8 cellular contexts compared by ENCODE assay signal in genomic region chr15:40763801-40764765, GRCh38. TPM values are rescaled to one million over a fixed set of nuclear protein-coding genes. Genes with fewer than 3 reads are reported as not detected.
DNase-seq lines count a peak whose midpoint lies in the region; ATAC-seq and TF ChIP-seq lines count a peak whose summit lies in the region.

Gene GCHFR, plus strand, starts transcription at chr15:40764068. Its CDS starts 113 bp downstream, at chr15:40764181.

- no peaks in the 10 kb centered on the region for H3K27me3 Mint-ChIP-seq in Caco-2 (ENCODE audit: insufficient read depth, unreplicated experiment)
- H3K27me3 Mint-ChIP-seq in WTC11 (ENCODE audit: low read depth): peaks cover 14% of the 10 kb centered on the region
- peaks cover 3% of the 10 kb centered on the region for H3K27me3 Mint-ChIP-seq in chondrocyte (ENCODE audit: low read depth)

- POLR2A ChIA-PET in Caco-2 (lab: Charles Lee): interaction anchor here (0.6 to 1.7 kb wide), 10 partner anchors 10 to 199 kb away, joined by 3 to 10 read pairs (median 4); partner anchors contain the start of genes CHAC1, DNAJC17, RAD51 and RMDN3
- POLR2A ChIA-PET in WTC11 (lab: Charles Lee): interaction anchor here (0.8 to 2.4 kb wide), 5 partner anchors 25 to 130 kb away, joined by 3 to 9 read pairs (median 4); partner anchors contain the start of genes SPINT1 and VPS18

- CTCF ChIA-PET in Caco-2 (lab: Charles Lee) (interaction anchor here (0.6 to 5.7 kb wide), 12 partner anchors 12 to 164 kb away, joined by 3 to 25 read pairs (median 4); partner anchors contain the start of genes DNAJC17, VPS18 and ZFYVE19), WTC11 (lab: Charles Lee) (interaction anchor here (0.5 to 7.8 kb wide), 27 partner anchors 12 to 327 kb away, joined by 3 to 60 read pairs (median 4); partner anchors contain the start of genes DNAJC17, RAD51, RHOV and SPINT1)

- no peaks in the 10 kb centered on the region for H3K9me3 ChIP-seq in Caco-2
- no peaks in the 10 kb centered on the region for H3K9me3 ChIP-seq in KOPT-K1 (ENCODE audit: insufficient read depth, low read length, poor library complexity, severe bottlenecking)
- no peaks in the 10 kb centered on the region for H3K9me3 ChIP-seq in BE2C

- ATAC-seq in GM19463 (IDR thresholded peaks at IDR 0.05; ENCODE audit: unreplicated experiment) (peak; percentile 48), WTC11 (peak; percentile 40), left colon (peak; percentile 69)

- H3K9me3 Mint-ChIP-seq in Caco-2 (ENCODE audit: unreplicated experiment) (no peaks in the 10 kb centered on the region), WTC11 (no peaks in the 10 kb centered on the region), chondrocyte (ENCODE audit: low read depth) (no peaks in the 10 kb centered on the region)

- H3K4me3 Mint-ChIP-seq in Caco-2 (ENCODE audit: unreplicated experiment): peak within 1 kb of the TSS; percentile 86
- peak within 1 kb of the TSS; percentile 81 for H3K4me3 Mint-ChIP-seq in WTC11
- H3K4me3 Mint-ChIP-seq in chondrocyte (ENCODE audit: unreplicated experiment): peak within 1 kb of the TSS; percentile 75

- DNase-seq in Caco-2 (peak; percentile 90 to 93), WTC11 (ENCODE audit: low spot score) (peak; percentile 81), chondrocyte (ENCODE audit: low spot score) (no peak), left colon (peak; percentile 88), BE2C (no peak)
- DNase-seq in stimulated activated CD4-positive, alpha-beta T cell treated with anti-CD3 and anti-CD28 coated beads, Interleukin-2, amount 100 ng/mL, for 48 hours: peak; percentile 60 to 68

- H3K27me3 ChIP-seq in Caco-2 (replicated peaks; ENCODE audit: control insufficient read depth, insufficient read depth, low read length) (no peaks in the 10 kb centered on the region), BE2C (no peaks in the 10 kb centered on the region)

- peak within 1 kb of the TSS; percentile 51 for H3K27ac ChIP-seq in KOPT-K1 (ENCODE audit: low read depth, low read length, poor library complexity, severe bottlenecking)

- intact Hi-C loops in Caco-2 (cut with micrococcal nuclease; ENCODE audit: unreplicated experiment) (loop anchor here (1.0 to 10.0 kb wide), 3 partner anchors 9 to 199 kb away; partner anchors contain the start of genes CCDC32, RMDN3 and RPUSD2), left colon (cut with DNase I, micrococcal nuclease) (no loop called here)

- H3K36me3 ChIP-seq in Caco-2 (ENCODE audit: control insufficient read depth, insufficient read depth, low read length) (no peaks in the 10 kb centered on the region), KOPT-K1 (ENCODE audit: insufficient read depth, low read length) (peaks cover 6% of the 10 kb centered on the region; the same call in 1 of the 2 replicates), BE2C (no peaks in the 10 kb centered on the region)

- BruUV-seq in Caco-2 (replicated peaks; lab: Mats Ljungman, UMichigan): no TSS peak

- H3K4me3 ChIP-seq in Caco-2 (ENCODE audit: low read depth, low read length) (peak within 1 kb of the TSS; percentile 92), BE2C (ENCODE audit: low read depth, low read length) (no peak within 1 kb of the TSS)

- peak within 1 kb of the TSS; percentile 90 for H3K27ac Mint-ChIP-seq in Caco-2 (ENCODE audit: unreplicated experiment)
- peak within 1 kb of the TSS; percentile 94 for H3K27ac Mint-ChIP-seq in WTC11
- peak within 1 kb of the TSS; percentile 69 for H3K27ac Mint-ChIP-seq in chondrocyte (ENCODE audit: unreplicated experiment)

- H3K36me3 Mint-ChIP-seq in Caco-2 (ENCODE audit: insufficient read depth, unreplicated experiment) (peaks cover 34% of the 10 kb centered on the region), WTC11 (no peaks in the 10 kb centered on the region), chondrocyte (ENCODE audit: low read depth) (no peaks in the 10 kb centered on the region)

- peak; percentile 17 to 49 for TF ChIP-seq CTCF in Caco-2 (IDR thresholded peaks at IDR 0.05; ENCODE audit: insufficient read depth in 1 of 2, low read depth in 1 of 2, low read length in 1 of 2, severe bottlenecking in 1 of 2, unreplicated experiment in 1 of 2)
- TF ChIP-seq CTCF in WTC11 (IDR thresholded peaks at IDR 0.05): no peak
- TF ChIP-seq CTCF in chondrocyte (IDR thresholded peaks at IDR 0.05): peak; percentile 70
- no peak for TF ChIP-seq CTCF in BE2C (IDR thresholded peaks at IDR 0.05; ENCODE audit: low read depth, low read length)

- H3K4me1 ChIP-seq in Caco-2: peaks cover 7% of the 10 kb centered on the region; the same call in 1 of the 2 replicates
- peaks cover 38% of the 10 kb centered on the region for H3K4me1 ChIP-seq in BE2C

- H3K4me1 Mint-ChIP-seq in Caco-2 (ENCODE audit: low read depth, unreplicated experiment) (peaks cover 11% of the 10 kb centered on the region), WTC11 (peaks cover 31% of the 10 kb centered on the region), chondrocyte (ENCODE audit: low read depth) (peaks cover 39% of the 10 kb centered on the region)

TF ChIP-seq in WTC11, 78 proteins besides CTCF, POLR2A, EP300 and RAD21 (continues in another document):
- TF ChIP-seq GABPB1 (CRISPR knock-in tag; IDR thresholded peaks at IDR 0.05) (peak; percentile 74), SMAD4 (CRISPR knock-in tag; IDR thresholded peaks at IDR 0.05) (0 out of 2 replicates have a peak, but pooled peaks have one; percentile 31), GTF2I (CRISPR knock-in tag; conservative IDR thresholded peaks at IDR 0.05) (no peak), CBFB (CRISPR knock-in tag; IDR thresholded peaks at IDR 0.05; ENCODE audit: low read depth) (no peak), JUN (CRISPR knock-in tag; IDR thresholded peaks at IDR 0.05) (peak; percentile 68; the same call in 1 of the 2 replicates), FOXP1 (CRISPR knock-in tag; IDR thresholded peaks at IDR 0.05; ENCODE audit: borderline replicate concordance) (no peak; the same call in 1 of the 2 replicates), FOXP4 (CRISPR knock-in tag; IDR thresholded peaks at IDR 0.05) (peak; percentile 17; the same call in 1 of the 2 replicates), TEAD4 (CRISPR knock-in tag; IDR thresholded peaks at IDR 0.05) (no peak), ZNF219 (CRISPR knock-in tag; IDR thresholded peaks at IDR 0.05; ENCODE audit: borderline replicate concordance) (peak; percentile 73; the same call in 1 of the 2 replicates), IRF1 (CRISPR knock-in tag; IDR thresholded peaks at IDR 0.05) (no peak), HMGXB4 (CRISPR knock-in tag; IDR thresholded peaks at IDR 0.05) (peak; percentile 74), NFYB (CRISPR knock-in tag; conservative IDR thresholded peaks at IDR 0.05; ENCODE audit: low read depth) (peak; percentile 73), IRF2 (CRISPR knock-in tag; IDR thresholded peaks at IDR 0.05; ENCODE audit: borderline replicate concordance, low read depth) (no peak), CREB1 (CRISPR knock-in tag; IDR thresholded peaks at IDR 0.05) (no peak), SP1 (CRISPR knock-in tag; conservative IDR thresholded peaks at IDR 0.05) (no peak; the same call in none of the 2 replicates), RORB (CRISPR knock-in tag; IDR thresholded peaks at IDR 0.05) (no peak), SOX15 (CRISPR knock-in tag; IDR thresholded peaks at IDR 0.05) (no peak), ZBTB21 (CRISPR knock-in tag; IDR thresholded peaks at IDR 0.05; ENCODE audit: borderline replicate concordance) (0 out of 2 replicates have a peak, but pooled peaks have one; percentile 69), TEAD1 (CRISPR knock-in tag; IDR thresholded peaks at IDR 0.05) (peak; percentile 79), ZNF263 (CRISPR knock-in tag; IDR thresholded peaks at IDR 0.05; ENCODE audit: low read depth) (no peak), ETV6 (CRISPR knock-in tag; IDR thresholded peaks at IDR 0.05) (peak; percentile 59; the same call in 1 of the 2 replicates), OVOL2 (CRISPR knock-in tag; IDR thresholded peaks at IDR 0.05; ENCODE audit: borderline replicate concordance) (no peak)

RNA-seq across cellular contexts. Expression of gene GCHFR, which starts in this region (rescaled TPM):
- total RNA-seq in Caco-2 (2022): 54.4 and 59.2 TPM in 2 replicates
- 42.3 to 63.8 TPM (median 62.9 TPM) in 3 replicates for total RNA-seq in WTC11 (2021)
- total RNA-seq in chondrocyte: 1.6 to 2.4 TPM (median 1.9 TPM) in 3 replicates
- 10 to 100 TPM; 21.2 to 35.1 TPM for total RNA-seq in left colon
- 6.2 TPM for polyA plus RNA-seq in BE2C (2012; ENCODE audit: insufficient read depth, insufficient read length, low read depth)

Comparison
In these comparisons a context has a peak if more than half of its experiments do, and no peak if none do; other contexts are left out.
1. DNase-seq: peak in Caco-2 (2 of 2), WTC11 (single experiment), left colon (2 of 2) and stimulated activated CD4-positive, alpha-beta T cell treated with anti-CD3 and anti-CD28 coated beads, Interleukin-2, amount 100 ng/mL, for 48 hours (2 of 2); none in chondrocyte (single experiment) and BE2C (single experiment).
2. CTCF ChIP-seq: peak in Caco-2 (2 of 2) and chondrocyte (single experiment); none in WTC11 (single experiment) and BE2C (single experiment).
3. Peak in every context shown above with its lines, with median percentiles within 50 percentile points of each other: H3K27ac Mint-ChIP-seq, H3K4me3 Mint-ChIP-seq and ATAC-seq.